In genomic region chr20:63960654-63961621, GRCh38 we compare ENCODE assay signal across 8 cellular contexts. TPM values are rescaled to one million over a fixed set of nuclear protein-coding genes. Genes with fewer than 3 reads are reported as not detected.
DNase-seq lines count a peak whose midpoint lies in the region; ATAC-seq, FAIRE-seq and TF ChIP-seq lines count a peak whose summit lies in the region.
"Not testable (repeated sequence)": the region's sequence is repeated elsewhere in the genome, so short reads cannot be mapped to it uniquely, and the experiment has no call there.
"Had no signal": no experiment of that assay in that cellular context is flagged by ENCODE, and none has a peak within 500 bp of the region (broad histone marks: within the 10 kb centered on the region; RNA-seq: fewer than 3 reads in every experiment).

No MANE protein-coding gene starts in this region.

- H3K27ac ChIP-seq in IMR-90 (ENCODE audit: insufficient read depth, low read length); heart left ventricle; kidney (ENCODE audit: low read depth in 2 of 2, low read length in 2 of 2); neuronal stem cell (replicated peaks; ENCODE audit: low read length); spleen: not testable (repeated sequence)

- not testable (repeated sequence) for H2BK15ac ChIP-seq in IMR-90 (ENCODE audit: low read depth, low read length); neuronal stem cell (ENCODE audit: low read length)

- not testable (repeated sequence) for H3K9ac ChIP-seq in IMR-90 (ENCODE audit: low read depth, low read length); kidney (ENCODE audit: low read length in 2 of 2); neuronal stem cell (ENCODE audit: low read depth, low read length, poor library complexity)

- not testable (repeated sequence) for H3K14ac ChIP-seq in IMR-90 (replicated peaks; ENCODE audit: low read depth, low read length); neuronal stem cell (ENCODE audit: low read length)

- not testable (repeated sequence) for H4K91ac ChIP-seq in IMR-90 (ENCODE audit: insufficient read depth, low read depth, low read length); neuronal stem cell (ENCODE audit: low read depth, low read length, poor library complexity)

- 91% methylated on average over 6 of the region's 15 CpGs; no CpG with 5 or more reads in 1 of the 2 experiments for whole genome bisulfite sequencing in IMR-90 (ENCODE audit: extremely low coverage in 2 of 2, insufficient read length in 1 of 2), 2 experiments
- 93 to 95% (median 94%) methylated on average over 12 to 15 of the region's 15 CpGs for whole genome bisulfite sequencing in heart left ventricle, 4 donors
- no CpG with 5 or more reads among the region's 15 CpGs for WGBS in neuronal stem cell (ENCODE audit: extremely low coverage in 2 of 2, insufficient read length in 2 of 2, insufficient replicate concordance in 1 of 2), 2 donors
- WGBS in spleen, 5 donors = 81 to 91% (median 90%) methylated on average over 7 to 15 of the region's 15 CpGs

- not testable (repeated sequence) for H4K8ac ChIP-seq in IMR-90 (ENCODE audit: low read depth in 2 of 2, low read length in 2 of 2); neuronal stem cell (ENCODE audit: low read depth, low read length)

- not testable (repeated sequence) for H3K27me3 ChIP-seq in IMR-90 (ENCODE audit: control insufficient read depth, insufficient read depth, low read length); heart left ventricle; neuronal stem cell (ENCODE audit: control insufficient read depth in 3 of 3, insufficient read depth in 3 of 3, low read depth in 1 of 3, low read length in 3 of 3); spleen (replicated peaks in 1 of 7)

- not testable (repeated sequence) for H2BK20ac ChIP-seq in IMR-90 (ENCODE audit: low read depth, low read length)

- H2BK12ac ChIP-seq in neuronal stem cell (ENCODE audit: low read length) = not testable (repeated sequence)

- H4K20me1 ChIP-seq in IMR-90 (ENCODE audit: insufficient read depth, low read length) = not testable (repeated sequence)

- TF ChIP-seq CTCF in IMR-90 (conservative IDR thresholded peaks at IDR 0.05; ENCODE audit: low read depth, low read length); heart left ventricle (IDR thresholded peaks at IDR 0.05); kidney (IDR thresholded peaks at IDR 0.05; ENCODE audit: borderline replicate concordance, extremely low read depth, insufficient read depth); mucosa of descending colon (IDR thresholded peaks at IDR 0.05); spleen (IDR thresholded peaks at IDR 0.05 in 8 of 11, conservative IDR thresholded peaks at IDR 0.05 in 3 of 11): not testable (repeated sequence)

- H3K4me3 ChIP-seq in IMR-90 (ENCODE audit: insufficient read depth, low read depth, low read length); heart left ventricle; kidney (ENCODE audit: low read length in 2 of 2); mucosa of descending colon; neuronal stem cell (ENCODE audit: low read length in 2 of 2); spleen: not testable (repeated sequence)

- POLR2A ChIA-PET in IMR-90 (lab: Charles Lee; ENCODE audit: unreplicated experiment) = not testable (repeated sequence)

- TF ChIP-seq RAD21 in IMR-90 (IDR thresholded peaks at IDR 0.05; ENCODE audit: low read length) = not testable (repeated sequence)

- not testable (repeated sequence) for H2BK120ac ChIP-seq in IMR-90 (ENCODE audit: low read depth, low read length); neuronal stem cell (ENCODE audit: low read depth, low read length)

- not testable (repeated sequence) for H3K4me2 ChIP-seq in IMR-90 (ENCODE audit: low read depth, low read length); neuronal stem cell (ENCODE audit: insufficient read depth, low read length, poor library complexity, severe bottlenecking)

- not testable (repeated sequence) for H3K4ac ChIP-seq in IMR-90 (ENCODE audit: low read depth, low read length); neuronal stem cell (ENCODE audit: low read length)

- not testable (repeated sequence) for FAIRE-seq in kidney (lab: Jason Lieb, UNC)

- H3K18ac ChIP-seq in IMR-90 (ENCODE audit: low read depth, low read length); neuronal stem cell (ENCODE audit: low read length): not testable (repeated sequence)

- H2BK5ac ChIP-seq in IMR-90 (ENCODE audit: low read depth, low read length, poor library complexity, severe bottlenecking); neuronal stem cell (ENCODE audit: low read length): not testable (repeated sequence)

- not testable (repeated sequence) for H3K4me1 ChIP-seq in IMR-90 (ENCODE audit: control insufficient read depth, insufficient read depth, low read length); kidney (ENCODE audit: control insufficient read depth in 1 of 2, insufficient read depth in 1 of 2, low read depth in 1 of 2, low read length in 2 of 2)
- H3K4me1 ChIP-seq in heart left ventricle (peaks cover 0 to 17% (median 13%) of the 10 kb centered on the region in 12 donors), mucosa of descending colon (ENCODE audit: low read depth) (peaks cover 11% of the 10 kb centered on the region), neuronal stem cell (ENCODE audit: control insufficient read depth in 2 of 2, insufficient read depth in 1 of 2, low read depth in 1 of 2, low read length in 2 of 2) (peaks cover 16 to 18% of the 10 kb centered on the region in 2 donors), spleen (peaks cover 7 to 22% (median 17%) of the 10 kb centered on the region in 6 donors)

- not testable (repeated sequence) for DNase-seq in IMR-90; neuronal stem cell (ENCODE audit: low spot score)
- DNase-seq in Right ventricle myocardium inferior (ENCODE audit: missing footprints) (peak; percentile 27), heart left ventricle (peak in 3 of 5 donors; percentile 11 to 40 (median 16)), kidney (peak; percentile 70), mucosa of descending colon (peak in 2 of 3 donors; percentile 31 to 43), spleen (peak; percentile 67)

- H3K9me3 ChIP-seq in IMR-90 (ENCODE audit: control insufficient read depth, insufficient read depth, low read length); heart left ventricle; kidney (ENCODE audit: control insufficient read depth in 1 of 2, low read length in 2 of 2); mucosa of descending colon; neuronal stem cell (replicated peaks in 1 of 2; ENCODE audit: control insufficient read depth in 2 of 2, insufficient read depth in 1 of 2, low read depth in 1 of 2, low read length in 2 of 2); spleen: not testable (repeated sequence)

- H3K23ac ChIP-seq in IMR-90 (ENCODE audit: low read depth, low read length) = not testable (repeated sequence)
- peak overlapping the region; percentile 12 for H3K23ac ChIP-seq in neuronal stem cell (ENCODE audit: low read depth, low read length, poor library complexity)

- not testable (repeated sequence) for H3K56ac ChIP-seq in IMR-90 (ENCODE audit: extremely low read depth, insufficient read depth, low read length)

- dilution Hi-C loops in IMR-90 (cut with HindIII; ENCODE audit: low sequenced_read_pairs, unreplicated experiment) = not testable (repeated sequence)

- in situ Hi-C loops in IMR-90 (cut with MboI; ENCODE audit: low sequenced_read_pairs) = not testable (repeated sequence)

- H3K79me1 ChIP-seq in IMR-90 (ENCODE audit: low read depth in 1 of 2, low read length in 2 of 2); neuronal stem cell (ENCODE audit: low read depth, low read length): not testable (repeated sequence)

- not testable (repeated sequence) for H2AK5ac ChIP-seq in IMR-90 (ENCODE audit: low read depth, low read length); neuronal stem cell (ENCODE audit: low read depth, low read length)

- TF ChIP-seq POLR2A in IMR-90 (IDR thresholded peaks at IDR 0.05; ENCODE audit: low read depth, low read length); heart left ventricle (IDR thresholded peaks at IDR 0.05); spleen (IDR thresholded peaks at IDR 0.05): not testable (repeated sequence)

- not testable (repeated sequence) for BruUV-seq in IMR-90 (replicated peaks; lab: Mats Ljungman, UMichigan)

- peak overlapping the region; percentile 52 for H2AK9ac ChIP-seq in IMR-90 (replicated peaks; ENCODE audit: low read depth, low read length, poor library complexity)

- CTCF ChIA-PET in IMR-90 (lab: Yijun Ruan, JAX) = not testable (repeated sequence)

- not testable (repeated sequence) for H2AFZ ChIP-seq in IMR-90 (replicated peaks; ENCODE audit: low read length, poor library complexity); neuronal stem cell (ENCODE audit: low read length)

- not testable (repeated sequence) for H3K9me1 ChIP-seq in IMR-90 (ENCODE audit: insufficient read depth, low read length)

- H3K36me3 ChIP-seq in IMR-90 (ENCODE audit: control insufficient read depth, insufficient read depth, low read length) = peaks cover 49% of the 10 kb centered on the region
- peaks cover 0 to 57% (median 33%) of the 10 kb centered on the region in 9 donors for H3K36me3 ChIP-seq in heart left ventricle
- H3K36me3 ChIP-seq in kidney (ENCODE audit: control insufficient read depth in 1 of 2, insufficient read depth in 2 of 2, low read length in 2 of 2); mucosa of descending colon (ENCODE audit: low read depth): not testable (repeated sequence)
- H3K36me3 ChIP-seq in neuronal stem cell (replicated peaks in 1 of 2; ENCODE audit: control insufficient read depth in 2 of 2, insufficient read depth in 2 of 2, low read length in 2 of 2) = peaks cover 39 to 61% of the 10 kb centered on the region in 2 donors
- H3K36me3 ChIP-seq in spleen = peaks cover 0 to 64% (median 50%) of the 10 kb centered on the region in 6 donors

- intact Hi-C loops in IMR-90 (cut with micrococcal nuclease); Right ventricle myocardium inferior (cut with DNase I); heart left ventricle (cut with DNase I); kidney (cut with DNase I); mucosa of descending colon (cut with DNase I, micrococcal nuclease); spleen (cut with DNase I; ENCODE audit: low total_unique reads): not testable (repeated sequence)

- H4K5ac ChIP-seq in IMR-90 (ENCODE audit: low read depth, low read length) = not testable (repeated sequence)

- not testable (repeated sequence) for ATAC-seq in IMR-90 (ENCODE audit: low read depth); Right ventricle myocardium inferior; heart left ventricle; mucosa of descending colon

RNA-seq across cellular contexts. Expression of gene UCKL1, which starts 4.7 kb away (rescaled TPM):
- total RNA-seq in IMR-90 (2012; rRNA removed) (16.7 and 18.3 TPM in 2 replicates), Right ventricle myocardium inferior (52.0 TPM), heart left ventricle (10 to 100 TPM; 27.7 to 43.8 (median 37.5) TPM), kidney (39.8 TPM), mucosa of descending colon (10 to 100 TPM; 37.4 to 57.8 (median 43.6) TPM), spleen (10 to 100 TPM; 34.2 to 52.2 (median 47.1) TPM)
- polyA plus RNA-seq in IMR-90 (2012; rRNA removed) (54.7 and 58.6 TPM in 2 replicates), heart left ventricle (10 to 100 TPM; 27.7 to 49.7 TPM), kidney (ENCODE audit: insufficient read depth, low read depth, low replicate concordance) (39.3 TPM), spleen (10 to 100 TPM; 36.0 to 68.0 (median 62.7) TPM)
- 19.8 and 55.6 TPM in 2 replicates for polyA plus RNA-seq in IMR-90 (2012; cell fraction: cytosol; rRNA removed)
- 178 and 412 TPM in 2 replicates for polyA plus RNA-seq in IMR-90 (2012; cell fraction: nucleus; rRNA removed; ENCODE audit: low replicate concordance)
- polyA plus RNA-seq in neuronal stem cell (2013, experiment 1 of 2) = 17.0 TPM
- polyA plus RNA-seq in neuronal stem cell (2013, experiment 2 of 2) = 15.6 TPM

RNA-seq across cellular contexts. Expression of gene ZNF512B, which starts 8.8 kb away (rescaled TPM):
- total RNA-seq in IMR-90 (2012; rRNA removed) (6.4 and 6.5 TPM in 2 replicates), Right ventricle myocardium inferior (12.2 TPM), heart left ventricle (10 to 100 TPM in 8 of 9 donors, 1 to 10 TPM in 1; 7.3 to 15.9 (median 12.2) TPM), kidney (19.2 TPM), mucosa of descending colon (10 to 100 TPM in 1 of 3 donors, 1 to 10 TPM in 2; 1.8 to 14.7 (median 3.9) TPM), spleen (10 to 100 TPM in 6 of 7 donors, 1 to 10 TPM in 1; 9.5 to 21.8 (median 12.8) TPM)
- polyA plus RNA-seq in IMR-90 (2012; rRNA removed) (15.6 and 15.9 TPM in 2 replicates), heart left ventricle (1 to 10 TPM; 7.7 to 9.3 TPM), kidney (ENCODE audit: insufficient read depth, low read depth, low replicate concordance) (8.6 TPM), spleen (10 to 100 TPM in 1 of 3 donors, 1 to 10 TPM in 2; 3.4 to 12.0 (median 3.8) TPM)
- polyA plus RNA-seq in IMR-90 (2012; cell fraction: cytosol; rRNA removed) = 7.2 and 13.4 TPM in 2 replicates
- polyA plus RNA-seq in IMR-90 (2012; cell fraction: nucleus; rRNA removed; ENCODE audit: low replicate concordance) = 50.2 and 83.0 TPM in 2 replicates
- 7.8 TPM for polyA plus RNA-seq in neuronal stem cell (2013, experiment 1 of 2)
- 7.3 TPM for polyA plus RNA-seq in neuronal stem cell (2013, experiment 2 of 2)

RNA-seq across cellular contexts. Expression of gene SAMD10, which starts 18.5 kb away (rescaled TPM):
- 0.54 and 0.56 TPM in 2 replicates for total RNA-seq in IMR-90 (2012; rRNA removed)
- 4.0 and 4.1 TPM in 2 replicates for polyA plus RNA-seq in IMR-90 (2012; rRNA removed)
- 3.9 and 4.6 TPM in 2 replicates for polyA plus RNA-seq in IMR-90 (2012; cell fraction: cytosol; rRNA removed)
- 14.1 and 23.9 TPM in 2 replicates for polyA plus RNA-seq in IMR-90 (2012; cell fraction: nucleus; rRNA removed; ENCODE audit: low replicate concordance)
- 5.7 TPM for total RNA-seq in Right ventricle myocardium inferior
- 1 to 10 TPM; 3.1 to 6.3 (median 4.3) TPM for total RNA-seq in heart left ventricle
- polyA plus RNA-seq in heart left ventricle = 1 to 10 TPM; 4.8 to 6.0 TPM
- total RNA-seq in kidney = 7.9 TPM
- 8.5 TPM for polyA plus RNA-seq in kidney (ENCODE audit: insufficient read depth, low read depth, low replicate concordance)
- total RNA-seq in mucosa of descending colon = 1 to 10 TPM; 3.8 to 7.9 (median 5.6) TPM
- 6.5 TPM for polyA plus RNA-seq in neuronal stem cell (2013, experiment 1 of 2)
- polyA plus RNA-seq in neuronal stem cell (2013, experiment 2 of 2) = 5.8 TPM
- 10 to 100 TPM in 3 of 7 donors, 1 to 10 TPM in 4; 6.0 to 13.8 (median 8.9) TPM for total RNA-seq in spleen
- polyA plus RNA-seq in spleen = 10 to 100 TPM in 1 of 3 donors, 1 to 10 TPM in 2; 5.9 to 10.1 (median 6.1) TPM
- total RNA-seq: G401 had no signal

RNA-seq across cellular contexts. Expression of gene PRPF6, which starts 20.0 kb away (rescaled TPM):
- total RNA-seq in IMR-90 (2012; rRNA removed) (68.6 and 71.3 TPM in 2 replicates), Right ventricle myocardium inferior (46.4 TPM), heart left ventricle (10 to 100 TPM; 41.4 to 62.6 (median 47.6) TPM), kidney (73.3 TPM), mucosa of descending colon (10 to 100 TPM; 51.2 to 64.4 (median 59.1) TPM), spleen (10 to 100 TPM; 53.4 to 71.1 (median 61.6) TPM)
- polyA plus RNA-seq in IMR-90 (2012; rRNA removed) (38.5 and 43.5 TPM in 2 replicates), heart left ventricle (10 to 100 TPM; 31.0 to 58.5 TPM), kidney (ENCODE audit: insufficient read depth, low read depth, low replicate concordance) (51.3 TPM), spleen (10 to 100 TPM; 39.9 to 52.4 (median 41.9) TPM)
- 32.3 and 36.0 TPM in 2 replicates for polyA plus RNA-seq in IMR-90 (2012; cell fraction: cytosol; rRNA removed)
- 27.2 and 30.1 TPM in 2 replicates for polyA plus RNA-seq in IMR-90 (2012; cell fraction: nucleus; rRNA removed; ENCODE audit: low replicate concordance)
- polyA plus RNA-seq in neuronal stem cell (2013, experiment 1 of 2) = 50.0 TPM
- polyA plus RNA-seq in neuronal stem cell (2013, experiment 2 of 2) = 49.3 TPM
